ENCODE assay signal across 34 cellular contexts in the genomic region with DNA sequence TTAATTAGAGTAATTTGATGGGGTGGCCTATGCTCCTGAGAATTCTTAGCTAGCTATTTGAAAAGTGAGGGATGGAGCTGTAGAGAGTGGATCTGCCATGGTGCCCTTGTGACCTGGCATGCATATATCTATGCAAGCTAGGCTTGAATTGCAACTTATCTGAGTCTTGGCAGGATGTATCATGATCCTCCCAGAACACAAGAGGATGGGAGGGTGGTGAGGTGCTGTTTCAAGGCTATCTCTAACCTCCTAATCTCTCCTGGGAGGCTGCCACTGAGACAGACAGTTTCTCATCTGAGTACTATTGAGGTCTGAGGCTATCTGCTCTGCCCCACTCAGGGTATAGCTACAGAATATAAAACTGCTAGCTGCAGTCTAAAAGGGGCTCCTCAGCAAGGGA.
"Had no signal": no experiment of that assay in that cellular context is flagged by ENCODE, and none has a peak within 500 bp of the region (broad histone marks: within the 10 kb centered on the region; RNA-seq: fewer than 3 reads in every experiment).

No MANE protein-coding gene starts in this region.

- H3K4me1 ChIP-seq: Peyer's patch, SJCRH30 had no signal

- H3K27ac ChIP-seq: brain microvascular endothelial cell, Peyer's patch, RWPE1, SJCRH30, SK-N-MC, WERI-Rb-1 had no signal

- DNase-seq: activated CD4-positive, alpha-beta memory T cell treated with anti-CD3 and anti-CD28 coated beads, Interleukin-2, amount 10 ng/mL, durations not matched to agents 7 days and 5 days; activated CD4-positive, alpha-beta T cell treated with anti-CD3 and anti-CD28 coated beads for 1 hour; activated CD4-positive, alpha-beta T cell treated with anti-CD3 and anti-CD28 coated beads for 48 hours; activated CD4-positive, CD25-positive, alpha-beta regulatory T cell; activated CD8-positive, alpha-beta memory T cell treated with anti-CD3 and anti-CD28 coated beads for 24 hours; activated CD8-positive, alpha-beta memory T cell treated with anti-CD3 and anti-CD28 coated beads, Interleukin-2, amount 10 ng/mL, durations not matched to agents 7 days and 5 days; activated CD8-positive, alpha-beta memory T cell treated with anti-CD3 and anti-CD28 coated beads, Interleukin-2, amount 50 U/mL, for 48 hours; activated effector memory CD4-positive, alpha-beta T cell treated with Interleukin-2 at 50 U/mL for 16 hours; activated naive CD4-positive, alpha-beta T cell treated with anti-CD3 and anti-CD28 coated beads, Interleukin-2, amount 10 ng/mL, durations not matched to agents 7 days and 5 days; activated naive CD8-positive, alpha-beta T cell treated with anti-CD3 and anti-CD28 coated beads, Interleukin-2, amount 50 U/mL, for 24 hours; activated T-cell treated with anti-CD3 and anti-CD28 coated beads, Interleukin-2, amount 50 U/mL, for 48 hours; amniotic stem cell; aorta; brain microvascular endothelial cell; Kasumi-1; KG1; MG63; NCI-H1048; NCI-H1436; NCI-H1694; NCI-H1930; NCI-H2081 treated with DMSO at 0.1 percent for 48 hours; NCI-H345; NCI-H524 treated with DMSO at 0.1 percent for 48 hours; NCI-H748 treated with DMSO at 0.1 percent for 48 hours; NK-92 treated with Interleukin-12 subunit alpha and Interleukin-12 subunit beta, amount 100 ng/mL, for 24 hours; PC-3; Peyer's patch; SHP77; SJCRH30; T1000; WERI-Rb-1 had no signal

- H3K27me3 ChIP-seq: brain microvascular endothelial cell, MG63, Peyer's patch, SJCRH30 had no signal

- ATAC-seq: activated CD8-positive, alpha-beta memory T cell treated with anti-CD3 and anti-CD28 coated beads, Interleukin-2, amount 10 ng/mL, durations not matched to agents 7 days and 5 days; activated naive CD8-positive, alpha-beta T cell treated with anti-CD3 and anti-CD28 coated beads, Interleukin-2, amount 50 U/mL, for 24 hours; PC-3 had no signal

- H3K9me3 ChIP-seq: MG63, Peyer's patch, SJCRH30 had no signal

- H3K4me3 ChIP-seq: MG63, Peyer's patch, SJCRH30, SK-N-MC had no signal

- H3K36me3 ChIP-seq: brain microvascular endothelial cell, MG63, Peyer's patch, SJCRH30, WERI-Rb-1 had no signal
